20 cellular contexts compared by ENCODE assay signal in genomic region chr6:43222418-43223059, GRCh38. TPM values are rescaled to one million over a fixed set of nuclear protein-coding genes. Genes with fewer than 3 reads are reported as not detected.
A peak's percentile ranks its signal among the peaks of the same experiment; 100 is the strongest.
DNase-seq lines count a peak whose midpoint lies in the region; ATAC-seq, FAIRE-seq and TF ChIP-seq lines count a peak whose summit lies in the region.
"Had no signal": no experiment of that assay in that cellular context is flagged by ENCODE, and none has a peak within 500 bp of the region (broad histone marks: within the 10 kb centered on the region; RNA-seq: fewer than 3 reads in every experiment).

No MANE protein-coding gene starts in this region.

- in situ Hi-C loops in K562 (cut with MboI): no loop called here

- H3K23ac ChIP-seq in neuronal stem cell (ENCODE audit: low read depth, low read length, poor library complexity): peak overlapping the region; percentile 98

- peaks cover 2% of the 10 kb centered on the region for H3K79me1 ChIP-seq in neuronal stem cell (ENCODE audit: low read depth, low read length)

- H3F3A ChIP-seq in OCI-LY1 (ENCODE audit: insufficient read depth, low read length): no peaks in the 10 kb centered on the region

- H3K9ac ChIP-seq in OCI-LY1 (ENCODE audit: low read length) (no peak overlapping the region), K562 (ENCODE audit: insufficient read depth in 1 of 2, low read depth in 2 of 2, low read length in 2 of 2) (peak overlapping the region in 1 of 2 experiments; percentile 3; a peak in 1 of 4 replicates), neuronal stem cell (ENCODE audit: low read depth, low read length, poor library complexity) (peak overlapping the region; percentile 17), colonic mucosa (ENCODE audit: low read depth in 2 of 2, low read length in 2 of 2) (no peak overlapping the region), kidney (ENCODE audit: low read length in 2 of 2) (no peak overlapping the region)

- H3K36me3 ChIP-seq in OCI-LY1 (ENCODE audit: insufficient read depth, low read length) (peaks cover 49% of the 10 kb centered on the region), K562 (ENCODE audit: control insufficient read depth, insufficient read depth, low read length) (peaks cover 38% of the 10 kb centered on the region; the same call in 2 of the 3 replicates), neuronal stem cell (replicated peaks in 1 of 2; ENCODE audit: control insufficient read depth in 2 of 2, insufficient read depth in 2 of 2, low read length in 2 of 2) (peaks cover 18 to 60% of the 10 kb centered on the region in 2 donors), colonic mucosa (no peaks in the 10 kb centered on the region), kidney (ENCODE audit: control insufficient read depth in 1 of 2, insufficient read depth in 2 of 2, low read length in 2 of 2) (peaks cover 2 to 12% of the 10 kb centered on the region in 2 donors)

- H4K20me1 ChIP-seq in OCI-LY1 (ENCODE audit: insufficient read depth, low read length) (no peaks in the 10 kb centered on the region), K562 (replicated peaks; ENCODE audit: control insufficient read depth, insufficient read depth, low read length) (no peaks in the 10 kb centered on the region)

- DNase-seq in activated effector memory CD4-positive, alpha-beta T cell treated with anti-CD3 and anti-CD28 coated beads, Interleukin-2, amount 50 U/mL, for 16 hours: peak; percentile 67
- DNase-seq in activated effector memory CD4-positive, alpha-beta T cell treated with Interleukin-2 at 50 U/mL for 16 hours: no peak
- DNase-seq in K562 (ENCODE audit: extremely low read depth in 1 of 4, low spot score in 3 of 4): no peak
- DNase-seq in neuronal stem cell (ENCODE audit: low spot score): no peak
- DNase-seq in inferior parietal cortex (ENCODE audit: extremely low spot score): no peak
- DNase-seq in colonic mucosa: no peak
- no peak for DNase-seq in kidney
- DNase-seq: central memory CD4-positive, alpha-beta T cell; DMS 273 treated with DMSO at 0.1 percent for 48 hours; mesendoderm; NCI-H1436; NCI-H446; PC-3; stimulated activated naive CD4-positive, alpha-beta T cell had no signal

- no peak overlapping the region for H2BK120ac ChIP-seq in neuronal stem cell (ENCODE audit: low read depth, low read length)

- H3K9me3 ChIP-seq in OCI-LY1 (ENCODE audit: low read length) (no peaks in the 10 kb centered on the region), K562 (replicated peaks; ENCODE audit: control insufficient read depth, insufficient read depth, low read depth, low read length) (no peaks in the 10 kb centered on the region), neuronal stem cell (replicated peaks in 1 of 2; ENCODE audit: control insufficient read depth in 2 of 2, insufficient read depth in 1 of 2, low read depth in 1 of 2, low read length in 2 of 2) (no peaks in the 10 kb centered on the region), colonic mucosa (no peaks in the 10 kb centered on the region), kidney (ENCODE audit: control insufficient read depth in 1 of 2, low read length in 2 of 2) (no peaks in the 10 kb centered on the region)
- H3K9me3 ChIP-seq: gastroesophageal sphincter had no signal

- CTCF ChIA-PET in K562 (lab: Yijun Ruan, JAX; ENCODE audit: low intra/inter-chr PET ratio): no interaction called here

- no peaks in the 10 kb centered on the region for H3K9me2 ChIP-seq in OCI-LY1 (ENCODE audit: low read depth, low read length)

- peak; percentile 60; the same call in 1 of the 2 replicates for TF ChIP-seq POLR2A in K562 (conservative IDR thresholded peaks at IDR 0.05)

- peak; percentile 23 for ATAC-seq in K562
- ATAC-seq: gastroesophageal sphincter, PC-3 had no signal

- no peak for TF ChIP-seq RAD21 in K562 (CRISPR knock-in tag; conservative IDR thresholded peaks at IDR 0.05 in 1 of 2, IDR thresholded peaks at IDR 0.05 in 1 of 2)

- H3K4ac ChIP-seq in neuronal stem cell (ENCODE audit: low read length): no peak overlapping the region

- no peak overlapping the region for H3K18ac ChIP-seq in neuronal stem cell (ENCODE audit: low read length)

- H3K4me2 ChIP-seq in OCI-LY1 (ENCODE audit: low read length): no peak overlapping the region
- no peak overlapping the region for H3K4me2 ChIP-seq in K562 (ENCODE audit: insufficient read depth, low read length)
- H3K4me2 ChIP-seq in neuronal stem cell (ENCODE audit: insufficient read depth, low read length, poor library complexity, severe bottlenecking): no peak overlapping the region

- no peak overlapping the region for H2BK15ac ChIP-seq in neuronal stem cell (ENCODE audit: low read length)

- no peak overlapping the region for H4K91ac ChIP-seq in neuronal stem cell (ENCODE audit: low read depth, low read length, poor library complexity)

- H2AFZ ChIP-seq in OCI-LY1 (ENCODE audit: low read length): no peak overlapping the region
- H2AFZ ChIP-seq in K562 (ENCODE audit: low read depth, low read length): no peak overlapping the region
- H2AFZ ChIP-seq in neuronal stem cell (ENCODE audit: low read length): no peak overlapping the region

- H3K79me2 ChIP-seq in OCI-LY1 (ENCODE audit: insufficient read depth, low read length): no peaks in the 10 kb centered on the region
- H3K79me2 ChIP-seq in K562 (ENCODE audit: control insufficient read depth, insufficient read depth, low read length): peaks cover 5% of the 10 kb centered on the region

- no TSS peak for BruUV-seq in K562 (replicated peaks; lab: Mats Ljungman, UMichigan)

- H3K27me3 ChIP-seq in OCI-LY1 (ENCODE audit: insufficient read depth, low read length) (no peaks in the 10 kb centered on the region), K562 (ENCODE audit: control insufficient read depth in 2 of 2, insufficient read depth in 2 of 2, low read length in 2 of 2) (no peaks in the 10 kb centered on the region), neuronal stem cell (ENCODE audit: control insufficient read depth in 3 of 3, insufficient read depth in 3 of 3, low read depth in 1 of 3, low read length in 3 of 3) (no peaks in the 10 kb centered on the region), colonic mucosa (no peaks in the 10 kb centered on the region)
- H3K27me3 ChIP-seq: gastroesophageal sphincter had no signal

- no peaks in the 10 kb centered on the region for H3K9me1 ChIP-seq in K562 (ENCODE audit: control insufficient read depth, insufficient read depth, low read length)

- WGBS in K562 (ENCODE audit: insufficient coverage, low coverage, missing lambda C conversion rate): 87% methylated on average over 15 of the region's 15 CpGs
- no CpG with 5 or more reads among the region's 15 CpGs for WGBS in neuronal stem cell (ENCODE audit: extremely low coverage in 2 of 2, insufficient read length in 2 of 2, insufficient replicate concordance in 1 of 2), 2 donors

- TF ChIP-seq EP300 in K562 (IDR thresholded peaks at IDR 0.05; ENCODE audit: low read length): no peak

- POLR2A ChIA-PET in K562 (lab: Yijun Ruan, JAX): interaction anchor here (0.5 to 11.2 kb wide), 8 partner anchors 6 to 362 kb away, joined by 3 to 118 read pairs (median 3); no protein-coding TSS in a partner anchor

- H2BK12ac ChIP-seq in neuronal stem cell (ENCODE audit: low read length): no peak overlapping the region

- peak overlapping the region; percentile 77 for H4K8ac ChIP-seq in neuronal stem cell (ENCODE audit: low read depth, low read length)

- no peak overlapping the region for H2AK5ac ChIP-seq in neuronal stem cell (ENCODE audit: low read depth, low read length)

- peak overlapping the region; percentile 90 for H3K27ac ChIP-seq in OCI-LY1 (ENCODE audit: low read depth, low read length, poor library complexity, severe bottlenecking)
- no peak overlapping the region for H3K27ac ChIP-seq in K562 (ENCODE audit: extremely low read depth, low read depth, low read length)
- no peak overlapping the region for H3K27ac ChIP-seq in neuronal stem cell (replicated peaks; ENCODE audit: low read length)
- no peak overlapping the region for H3K27ac ChIP-seq in colonic mucosa
- no peak overlapping the region for H3K27ac ChIP-seq in kidney (ENCODE audit: low read depth in 2 of 2, low read length in 2 of 2)
- H3K27ac ChIP-seq: gastroesophageal sphincter had no signal

- peak overlapping the region; percentile 31 for H2BK5ac ChIP-seq in neuronal stem cell (ENCODE audit: low read length)

- intact Hi-C loops in K562 (cut with micrococcal nuclease): no loop called here
- intact Hi-C loops in colonic mucosa (cut with DNase I): no loop called here
- intact Hi-C loops in kidney (cut with DNase I): no loop called here

- FAIRE-seq in K562 (lab: Jason Lieb, UNC): no peak
- FAIRE-seq in kidney (lab: Jason Lieb, UNC): no peak
- FAIRE-seq: endothelial cell of umbilical vein, GM19239 had no signal

- H3K4me1 ChIP-seq in OCI-LY1 (ENCODE audit: insufficient read depth, low read length, severe bottlenecking) (peaks cover 33% of the 10 kb centered on the region), K562 (replicated peaks in 1 of 2; ENCODE audit: control insufficient read depth in 2 of 2, insufficient read depth in 2 of 2, low read length in 2 of 2) (peaks cover 17 to 40% of the 10 kb centered on the region in 2 experiments; a peak in 4 of 5 replicates), neuronal stem cell (ENCODE audit: control insufficient read depth in 2 of 2, insufficient read depth in 1 of 2, low read depth in 1 of 2, low read length in 2 of 2) (peaks cover 0 to 1% of the 10 kb centered on the region in 2 donors), colonic mucosa (no peaks in the 10 kb centered on the region), kidney (ENCODE audit: control insufficient read depth in 1 of 2, insufficient read depth in 1 of 2, low read depth in 1 of 2, low read length in 2 of 2) (no peaks in the 10 kb centered on the region)
- H3K4me1 ChIP-seq: gastroesophageal sphincter had no signal

- H3K4me3 ChIP-seq in OCI-LY1 (ENCODE audit: low read depth, low read length, poor library complexity, severe bottlenecking): no peak overlapping the region
- H3K4me3 ChIP-seq in K562: no peak overlapping the region
- H3K4me3 ChIP-seq in neuronal stem cell (ENCODE audit: low read length in 2 of 2): no peak overlapping the region
- no peak overlapping the region for H3K4me3 ChIP-seq in colonic mucosa
- H3K4me3 ChIP-seq in kidney (ENCODE audit: low read length in 2 of 2): no peak overlapping the region
- H3K4me3 ChIP-seq: gastroesophageal sphincter had no signal

- TF ChIP-seq CTCF in OCI-LY1 (IDR thresholded peaks at IDR 0.05; ENCODE audit: low read length) (no peak), K562 (IDR thresholded peaks at IDR 0.05 in 2 of 3, conservative IDR thresholded peaks at IDR 0.05 in 1 of 3; ENCODE audit: insufficient read depth in 2 of 3, low read depth in 1 of 3, low read length in 3 of 3) (no peak), colonic mucosa (IDR thresholded peaks at IDR 0.05) (no peak), kidney (IDR thresholded peaks at IDR 0.05; ENCODE audit: borderline replicate concordance, extremely low read depth, insufficient read depth) (no peak)

- H3K14ac ChIP-seq in neuronal stem cell (ENCODE audit: low read length): no peak overlapping the region

RNA-seq across cellular contexts. Expression of gene DNPH1, which starts 6.7 kb away (rescaled TPM):
- total RNA-seq in K562 (2011; cell fraction: chromatin; rRNA removed; ENCODE audit: low replicate concordance): 41.0 and 115 TPM in 2 replicates
- 111 and 120 TPM in 2 replicates for total RNA-seq in K562 (2011; cell fraction: nucleolus; rRNA removed)
- 76.8 and 84.6 TPM in 2 replicates for total RNA-seq in K562 (2011; cell fraction: nucleoplasm; rRNA removed)
- total RNA-seq in K562 (2014; rRNA removed) (237 and 302 TPM in 2 replicates), K562 (2014; rRNA removed; fragmentation: Illumina TruSeq; extraction: Trizol) (25.7 and 32.4 TPM in 2 replicates), K562 (2015; rRNA removed; fragmentation: Illumina TruSeq; extraction: Trizol) (67.7 and 68.7 TPM in 2 replicates), K562 (2021) (127 and 140 TPM in 2 replicates), colonic mucosa (10 to 100 TPM; 76.8 to 99.4 TPM), kidney (74.3 TPM)
- polyA plus RNA-seq in K562 (2011; rRNA removed) (136 and 161 TPM in 2 replicates), K562 (2014; fragmentation: Illumina TruSeq; extraction: Trizol) (48.8 and 72.3 TPM in 2 replicates), K562 (2014; fragmentation: Nextera tagmentation; extraction: Ambion mirVana) (10 to 100 TPM in 1 of 2 experiments, 1 to 10 TPM in 1; 7.3 to 13.9 TPM), K562 (2014; rRNA removed) (300 and 346 TPM in 2 replicates), kidney (ENCODE audit: insufficient read depth, low read depth, low replicate concordance) (373 TPM)
- 293 and 491 TPM in 2 replicates for polyA plus RNA-seq in K562 (2011; cell fraction: cytosol; rRNA removed)
- 149 and 187 TPM in 2 replicates for polyA plus RNA-seq in K562 (2011; cell fraction: nucleus; rRNA removed)
- 197 and 211 TPM in 2 replicates for polyA plus RNA-seq in K562 (2012)
- polyA minus RNA-seq in K562 (2011; rRNA and poly(A)+ RNA removed): 23.2 and 30.5 TPM in 2 replicates
- polyA minus RNA-seq in K562 (2011; cell fraction: cytosol; rRNA and poly(A)+ RNA removed): 26.2 and 27.7 TPM in 2 replicates
- polyA minus RNA-seq in K562 (2011; cell fraction: nucleus; rRNA and poly(A)+ RNA removed): 26.3 and 34.4 TPM in 2 replicates
- 110 TPM for polyA plus RNA-seq in neuronal stem cell (2013, experiment 1 of 2)
- 110 TPM for polyA plus RNA-seq in neuronal stem cell (2013, experiment 2 of 2)

RNA-seq across cellular contexts. Expression of gene TTBK1, which starts 20.7 kb away (rescaled TPM):
- 0.07 TPM in 1 of 2 replicates, not detected in the other for total RNA-seq in K562 (2011; cell fraction: chromatin; rRNA removed; ENCODE audit: low replicate concordance)
- under 0.01 TPM in 1 of 2 replicates, not detected in the other for total RNA-seq in K562 (2011; cell fraction: nucleolus; rRNA removed)
- total RNA-seq in K562 (2011; cell fraction: nucleoplasm; rRNA removed): 0.07 TPM in 1 of 2 replicates, not detected in the other
- total RNA-seq in K562 (2014; rRNA removed): not detected in 2 replicates
- not detected in 2 replicates for total RNA-seq in K562 (2014; rRNA removed; fragmentation: Illumina TruSeq; extraction: Trizol)
- not detected in 2 replicates for total RNA-seq in K562 (2015; rRNA removed; fragmentation: Illumina TruSeq; extraction: Trizol)
- total RNA-seq in K562 (2021): not detected in 2 replicates
- polyA plus RNA-seq in K562 (2011; rRNA removed): not detected in 2 replicates
- polyA plus RNA-seq in K562 (2011; cell fraction: cytosol; rRNA removed): not detected in 2 replicates
- polyA plus RNA-seq in K562 (2011; cell fraction: nucleus; rRNA removed): not detected in 2 replicates
- polyA plus RNA-seq in K562 (2012): 0.01 TPM in 1 of 2 replicates, not detected in the other
- polyA plus RNA-seq in K562 (2014; fragmentation: Illumina TruSeq; extraction: Trizol): not detected in 2 replicates
- polyA plus RNA-seq in K562 (2014; fragmentation: Nextera tagmentation; extraction: Ambion mirVana): not detected
- not detected in 2 replicates for polyA plus RNA-seq in K562 (2014; rRNA removed)
- polyA minus RNA-seq in K562 (2011; rRNA and poly(A)+ RNA removed): not detected in 2 replicates
- not detected in 2 replicates for polyA minus RNA-seq in K562 (2011; cell fraction: cytosol; rRNA and poly(A)+ RNA removed)
- under 0.01 TPM in 1 of 2 replicates, not detected in the other for polyA minus RNA-seq in K562 (2011; cell fraction: nucleus; rRNA and poly(A)+ RNA removed)
- 1.5 TPM for polyA plus RNA-seq in neuronal stem cell (2013, experiment 1 of 2)
- polyA plus RNA-seq in neuronal stem cell (2013, experiment 2 of 2): 1.5 TPM
- 1 to 10 TPM in 1 of 2 donors, under 1 TPM in 1; 0.48 to 1.0 TPM for total RNA-seq in colonic mucosa
- total RNA-seq in kidney: 0.31 TPM
- 0.26 TPM for polyA plus RNA-seq in kidney (ENCODE audit: insufficient read depth, low read depth, low replicate concordance)
- total RNA-seq: endothelial cell of umbilical vein, PC-3, skeletal muscle tissue, ureter had no signal

RNA-seq across cellular contexts. Expression of gene CUL9, which starts 40.5 kb away (rescaled TPM):
- total RNA-seq in K562 (2011; cell fraction: chromatin; rRNA removed; ENCODE audit: low replicate concordance): 74.5 and 153 TPM in 2 replicates
- total RNA-seq in K562 (2011; cell fraction: nucleolus; rRNA removed): 62.1 and 70.9 TPM in 2 replicates
- total RNA-seq in K562 (2011; cell fraction: nucleoplasm; rRNA removed): 62.3 and 69.4 TPM in 2 replicates
- 6.5 and 8.6 TPM in 2 replicates for total RNA-seq in K562 (2014; rRNA removed)
- 4.1 and 5.8 TPM in 2 replicates for total RNA-seq in K562 (2014; rRNA removed; fragmentation: Illumina TruSeq; extraction: Trizol)
- total RNA-seq in K562 (2015; rRNA removed; fragmentation: Illumina TruSeq; extraction: Trizol): 7.4 and 7.5 TPM in 2 replicates
- total RNA-seq in K562 (2021): 10.0 and 13.4 TPM in 2 replicates
- 7.0 and 13.5 TPM in 2 replicates for polyA plus RNA-seq in K562 (2011; rRNA removed)
- polyA plus RNA-seq in K562 (2011; cell fraction: cytosol; rRNA removed): 5.8 and 6.2 TPM in 2 replicates
- 82.8 and 102 TPM in 2 replicates for polyA plus RNA-seq in K562 (2011; cell fraction: nucleus; rRNA removed)
- polyA plus RNA-seq in K562 (2012): 10.1 and 29.2 TPM in 2 replicates
- 6.2 and 6.6 TPM in 2 replicates for polyA plus RNA-seq in K562 (2014; fragmentation: Illumina TruSeq; extraction: Trizol)
- under 1 TPM; 0.50 to 0.51 TPM for polyA plus RNA-seq in K562 (2014; fragmentation: Nextera tagmentation; extraction: Ambion mirVana)
- polyA plus RNA-seq in K562 (2014; rRNA removed): 9.7 and 20.7 TPM in 2 replicates
- 7.7 and 10.8 TPM in 2 replicates for polyA minus RNA-seq in K562 (2011; rRNA and poly(A)+ RNA removed)
- 3.4 and 6.3 TPM in 2 replicates for polyA minus RNA-seq in K562 (2011; cell fraction: cytosol; rRNA and poly(A)+ RNA removed)
- 18.6 and 30.8 TPM in 2 replicates for polyA minus RNA-seq in K562 (2011; cell fraction: nucleus; rRNA and poly(A)+ RNA removed)
- polyA plus RNA-seq in neuronal stem cell (2013, experiment 1 of 2): 10.3 TPM
- 11.1 TPM for polyA plus RNA-seq in neuronal stem cell (2013, experiment 2 of 2)
- total RNA-seq in colonic mucosa: 10 to 100 TPM; 23.4 to 36.9 TPM
- total RNA-seq in kidney: 47.3 TPM
- polyA plus RNA-seq in kidney (ENCODE audit: insufficient read depth, low read depth, low replicate concordance): 34.7 TPM

RNA-seq across cellular contexts. Expression of gene SRF, which starts 51.5 kb away (rescaled TPM):
- 13.7 and 28.2 TPM in 2 replicates for total RNA-seq in K562 (2011; cell fraction: chromatin; rRNA removed; ENCODE audit: low replicate concordance)
- total RNA-seq in K562 (2011; cell fraction: nucleolus; rRNA removed): 20.1 and 23.2 TPM in 2 replicates
- 23.9 and 30.5 TPM in 2 replicates for total RNA-seq in K562 (2011; cell fraction: nucleoplasm; rRNA removed)
- total RNA-seq in K562 (2014; rRNA removed) (24.6 and 31.5 TPM in 2 replicates), K562 (2014; rRNA removed; fragmentation: Illumina TruSeq; extraction: Trizol) (11.1 and 12.6 TPM in 2 replicates), K562 (2015; rRNA removed; fragmentation: Illumina TruSeq; extraction: Trizol) (19.4 and 20.1 TPM in 2 replicates), K562 (2021) (32.7 and 37.0 TPM in 2 replicates), colonic mucosa (10 to 100 TPM; 24.8 to 37.6 TPM), kidney (30.6 TPM)
- polyA plus RNA-seq in K562 (2011; rRNA removed) (25.3 and 29.5 TPM in 2 replicates), K562 (2014; fragmentation: Illumina TruSeq; extraction: Trizol) (29.8 and 35.8 TPM in 2 replicates), K562 (2014; fragmentation: Nextera tagmentation; extraction: Ambion mirVana) (1 to 10 TPM; 2.5 to 2.8 TPM), K562 (2014; rRNA removed) (28.4 and 32.2 TPM in 2 replicates), kidney (ENCODE audit: insufficient read depth, low read depth, low replicate concordance) (13.8 TPM)
- 39.3 and 67.9 TPM in 2 replicates for polyA plus RNA-seq in K562 (2011; cell fraction: cytosol; rRNA removed)
- polyA plus RNA-seq in K562 (2011; cell fraction: nucleus; rRNA removed): 41.4 and 58.3 TPM in 2 replicates
- polyA plus RNA-seq in K562 (2012): 35.4 TPM in 2 replicates
- polyA minus RNA-seq in K562 (2011; rRNA and poly(A)+ RNA removed): 16.6 and 31.6 TPM in 2 replicates
- polyA minus RNA-seq in K562 (2011; cell fraction: cytosol; rRNA and poly(A)+ RNA removed): 23.6 and 23.7 TPM in 2 replicates
- polyA minus RNA-seq in K562 (2011; cell fraction: nucleus; rRNA and poly(A)+ RNA removed): 11.4 and 14.8 TPM in 2 replicates
- polyA plus RNA-seq in neuronal stem cell (2013, experiment 1 of 2): 33.8 TPM
- 33.2 TPM for polyA plus RNA-seq in neuronal stem cell (2013, experiment 2 of 2)
